ENCODE assay signal across 12 cellular contexts in genomic region chr10:30642856-30643255, GRCh38. TPM values are rescaled to one million over a fixed set of nuclear protein-coding genes. Genes with fewer than 3 reads are reported as not detected.
A peak's percentile ranks its signal among the peaks of the same experiment; 100 is the strongest.
DNase-seq lines count a peak whose midpoint lies in the region; ATAC-seq, FAIRE-seq and TF ChIP-seq lines count a peak whose summit lies in the region.
"Not testable (repeated sequence)": the region's sequence is repeated elsewhere in the genome, so short reads cannot be mapped to it uniquely, and the experiment has no call there.
"Had no signal": no experiment of that assay in that cellular context is flagged by ENCODE, and none has a peak within 500 bp of the region (broad histone marks: within the 10 kb centered on the region; RNA-seq: fewer than 3 reads in every experiment).

No MANE protein-coding gene starts in this region.

- not testable (repeated sequence) for H3K27me3 Mint-ChIP-seq in astrocyte (ENCODE audit: low read depth, unreplicated experiment); glutamatergic neuron (ENCODE audit: unreplicated experiment)

- not testable (repeated sequence) for ATAC-seq in IMR-90 (ENCODE audit: low read depth)
- ATAC-seq in upper lobe of left lung (ENCODE audit: low FRiP score in 2 of 2), result peak in 1 of 2 donors; percentile 27

- not testable (repeated sequence) for H3K9me1 ChIP-seq in IMR-90 (ENCODE audit: insufficient read depth, low read length); keratinocyte (ENCODE audit: control insufficient read depth, extremely low read depth, insufficient read depth, low read length)

- intact Hi-C loops in IMR-90 (cut with micrococcal nuclease), result not testable (repeated sequence)

- not testable (repeated sequence) for H3K36me3 Mint-ChIP-seq in astrocyte (ENCODE audit: low read depth, unreplicated experiment); glutamatergic neuron (ENCODE audit: unreplicated experiment)

- H2AK9ac ChIP-seq in IMR-90 (replicated peaks; ENCODE audit: low read depth, low read length, poor library complexity), result not testable (repeated sequence)

- FAIRE-seq in astrocyte (lab: Jason Lieb, UNC) (peak; percentile 94), keratinocyte (lab: Jason Lieb, UNC) (peak; percentile 44)

- H2BK5ac ChIP-seq in IMR-90 (ENCODE audit: low read depth, low read length, poor library complexity, severe bottlenecking), result not testable (repeated sequence)

- not testable (repeated sequence) for H3K9me3 Mint-ChIP-seq in astrocyte (ENCODE audit: unreplicated experiment); glutamatergic neuron (ENCODE audit: unreplicated experiment)

- not testable (repeated sequence) for H4K91ac ChIP-seq in IMR-90 (ENCODE audit: insufficient read depth, low read depth, low read length)

- dilution Hi-C loops in IMR-90 (cut with HindIII; ENCODE audit: low sequenced_read_pairs, unreplicated experiment); keratinocyte (cut with MboI; ENCODE audit: extremely low pct_ligation_motif_present, low sequenced_read_pairs): not testable (repeated sequence)

- H2AFZ ChIP-seq in ACC112 (ENCODE audit: low read length, unreplicated experiment); IMR-90 (replicated peaks; ENCODE audit: low read length, poor library complexity); astrocyte (ENCODE audit: low read depth, low read length); keratinocyte (ENCODE audit: control insufficient read depth, low read length); osteoblast (ENCODE audit: low read length): not testable (repeated sequence)

- not testable (repeated sequence) for TF ChIP-seq RAD21 in IMR-90 (IDR thresholded peaks at IDR 0.05; ENCODE audit: low read length)

- not testable (repeated sequence) for H2BK15ac ChIP-seq in IMR-90 (ENCODE audit: low read depth, low read length)

- not testable (repeated sequence) for H3K27me3 ChIP-seq in ACC112 (ENCODE audit: insufficient read depth, low read length); IMR-90 (ENCODE audit: control insufficient read depth, insufficient read depth, low read length); astrocyte (ENCODE audit: insufficient read depth, low read length); osteoblast (ENCODE audit: insufficient read depth, low read length); upper lobe of left lung
- peaks cover 23% of the 10 kb centered on the region for H3K27me3 ChIP-seq in keratinocyte (ENCODE audit: control insufficient read depth, extremely low read depth, insufficient read depth, low read length)

- not testable (repeated sequence) for TF ChIP-seq POLR2A in IMR-90 (IDR thresholded peaks at IDR 0.05; ENCODE audit: low read depth, low read length); upper lobe of left lung (IDR thresholded peaks at IDR 0.05)

- not testable (repeated sequence) for TF ChIP-seq CTCF in IMR-90 (conservative IDR thresholded peaks at IDR 0.05; ENCODE audit: low read depth, low read length); astrocyte (IDR thresholded peaks at IDR 0.05; ENCODE audit: insufficient read depth, low read depth, low read length); glutamatergic neuron (IDR thresholded peaks at IDR 0.05; ENCODE audit: partially characterized antibody, unreplicated experiment); keratinocyte (optimal IDR thresholded peaks at IDR 0.05 in 1 of 3, IDR thresholded peaks at IDR 0.05 in 1 of 3, conservative IDR thresholded peaks at IDR 0.05 in 1 of 3; ENCODE audit: extremely low read depth in 1 of 3, insufficient read depth in 2 of 3, low read length in 3 of 3); osteoblast (IDR thresholded peaks at IDR 0.05; ENCODE audit: extremely low read depth, low read depth, low read length); upper lobe of left lung (IDR thresholded peaks at IDR 0.05)

- CTCF ChIA-PET in IMR-90 (lab: Yijun Ruan, JAX), result not testable (repeated sequence)

- H3K9ac ChIP-seq in IMR-90 (ENCODE audit: low read depth, low read length); astrocyte (ENCODE audit: low read length); keratinocyte (ENCODE audit: control insufficient read depth, extremely low read depth, insufficient read depth, low read length): not testable (repeated sequence)

- not testable (repeated sequence) for H3K4me3 ChIP-seq in ACC112 (ENCODE audit: low read depth, low read length); IMR-90 (ENCODE audit: insufficient read depth, low read depth, low read length); astrocyte (ENCODE audit: insufficient read depth, low read depth, low read length); keratinocyte (ENCODE audit: control insufficient read depth in 2 of 3, extremely low read depth in 1 of 3, insufficient read depth in 2 of 3, low read depth in 1 of 3, low read length in 3 of 3); osteoblast (ENCODE audit: insufficient read depth, low read length); upper lobe of left lung

- WGBS in IMR-90 (ENCODE audit: extremely low coverage in 2 of 2, insufficient read length in 1 of 2), 2 experiments, result no CpG with 5 or more reads among the region's 13 CpGs
- 72 to 100% methylated on average over 1 to 10 of the region's 13 CpGs for WGBS in upper lobe of left lung, 2 donors

- H3K27ac Mint-ChIP-seq in astrocyte (ENCODE audit: unreplicated experiment); glutamatergic neuron (ENCODE audit: unreplicated experiment): not testable (repeated sequence)

- H4K8ac ChIP-seq in IMR-90 (ENCODE audit: low read depth in 2 of 2, low read length in 2 of 2), result peak overlapping the region in 1 of 2 experiments; percentile 28; a peak in 1 of 4 replicates

- not testable (repeated sequence) for H3K79me1 ChIP-seq in IMR-90 (ENCODE audit: low read depth in 1 of 2, low read length in 2 of 2)

- H3K4me3 Mint-ChIP-seq in astrocyte (ENCODE audit: unreplicated experiment), result not testable (repeated sequence)
- H3K4me3 Mint-ChIP-seq in glutamatergic neuron (ENCODE audit: unreplicated experiment), result peak overlapping the region; percentile 61

- not testable (repeated sequence) for H3K36me3 ChIP-seq in ACC112 (ENCODE audit: insufficient read depth, low read length); IMR-90 (ENCODE audit: control insufficient read depth, insufficient read depth, low read length); astrocyte (ENCODE audit: insufficient read depth, low read length); keratinocyte (ENCODE audit: control insufficient read depth in 2 of 2, extremely low read depth in 1 of 2, insufficient read depth in 2 of 2, low read length in 2 of 2); osteoblast (ENCODE audit: insufficient read depth, low read length); upper lobe of left lung

- peaks cover 12% of the 10 kb centered on the region for H3K4me1 Mint-ChIP-seq in astrocyte (ENCODE audit: low read depth, unreplicated experiment)
- H3K4me1 Mint-ChIP-seq in glutamatergic neuron (ENCODE audit: low read depth, unreplicated experiment), result peaks cover 34% of the 10 kb centered on the region

- 0 out of 2 replicates have a peak overlapping the region, but pooled peaks have one; percentile 7 for H2AK5ac ChIP-seq in IMR-90 (ENCODE audit: low read depth, low read length)

- H3K18ac ChIP-seq in IMR-90 (ENCODE audit: low read depth, low read length), result not testable (repeated sequence)

- H3K9me3 ChIP-seq in IMR-90 (ENCODE audit: control insufficient read depth, insufficient read depth, low read length); astrocyte (ENCODE audit: insufficient read depth, low read depth, low read length); keratinocyte (ENCODE audit: control insufficient read depth, low read depth, low read length); osteoblast (ENCODE audit: low read depth, low read length); upper lobe of left lung: not testable (repeated sequence)

- BruUV-seq in IMR-90 (replicated peaks; lab: Mats Ljungman, UMichigan), result not testable (repeated sequence)

- not testable (repeated sequence) for H3K14ac ChIP-seq in IMR-90 (replicated peaks; ENCODE audit: low read depth, low read length)

- H2BK120ac ChIP-seq in IMR-90 (ENCODE audit: low read depth, low read length), result not testable (repeated sequence)

- POLR2A ChIA-PET in IMR-90 (lab: Charles Lee; ENCODE audit: unreplicated experiment), result not testable (repeated sequence)

- H3K79me2 ChIP-seq in ACC112 (ENCODE audit: control insufficient read depth, insufficient read depth, low read length, unreplicated experiment); astrocyte (ENCODE audit: insufficient read depth, low read length); keratinocyte (ENCODE audit: control insufficient read depth, insufficient read depth, low read length); osteoblast (ENCODE audit: insufficient read depth, low read length): not testable (repeated sequence)

- H3K4me2 ChIP-seq in IMR-90 (ENCODE audit: low read depth, low read length); astrocyte (ENCODE audit: low read length); keratinocyte (ENCODE audit: control insufficient read depth, extremely low read depth, insufficient read depth, low read depth, low read length); osteoblast (ENCODE audit: insufficient read depth, low read length): not testable (repeated sequence)

- not testable (repeated sequence) for H3K56ac ChIP-seq in IMR-90 (ENCODE audit: extremely low read depth, insufficient read depth, low read length)

- not testable (repeated sequence) for H3K4me1 ChIP-seq in ACC112 (ENCODE audit: control insufficient read depth, insufficient read depth, low read length, unreplicated experiment); IMR-90 (ENCODE audit: control insufficient read depth, insufficient read depth, low read length); keratinocyte (ENCODE audit: control insufficient read depth, extremely low read depth, insufficient read depth, low read length)
- H3K4me1 ChIP-seq in astrocyte (ENCODE audit: insufficient read depth, low read length) (peaks cover 21% of the 10 kb centered on the region), osteoblast (ENCODE audit: insufficient read depth, low read length) (peaks cover 39% of the 10 kb centered on the region), upper lobe of left lung (peaks cover 5 to 34% (median 13%) of the 10 kb centered on the region in 4 donors)

- not testable (repeated sequence) for H3K4ac ChIP-seq in IMR-90 (ENCODE audit: low read depth, low read length)

- not testable (repeated sequence) for DNase-seq in IMR-90; astrocyte (ENCODE audit: low read depth); glutamatergic neuron; keratinocyte (ENCODE audit: low read depth, low spot score); osteoblast (ENCODE audit: insufficient read length, low spot score, missing footprints); upper lobe of left lung

- H4K20me1 ChIP-seq in IMR-90 (ENCODE audit: insufficient read depth, low read length); astrocyte (ENCODE audit: insufficient read depth, low read length); keratinocyte (ENCODE audit: control insufficient read depth, extremely low read depth, insufficient read depth, low read length); osteoblast (ENCODE audit: insufficient read depth, low read length): not testable (repeated sequence)

- H3K23ac ChIP-seq in IMR-90 (ENCODE audit: low read depth, low read length), result not testable (repeated sequence)

- in situ Hi-C loops in IMR-90 (cut with MboI; ENCODE audit: low sequenced_read_pairs), result not testable (repeated sequence)

- not testable (repeated sequence) for H2BK20ac ChIP-seq in IMR-90 (ENCODE audit: low read depth, low read length)

- peak overlapping the region; percentile 65 for H3K27ac ChIP-seq in ACC112 (ENCODE audit: low read depth, low read length)
- not testable (repeated sequence) for H3K27ac ChIP-seq in IMR-90 (ENCODE audit: insufficient read depth, low read length); astrocyte (ENCODE audit: low read depth, low read length); keratinocyte (ENCODE audit: control insufficient read depth, insufficient read depth, low read length)
- H3K27ac ChIP-seq in osteoblast (ENCODE audit: low read depth, low read length), result peak overlapping the region; percentile 61
- peak overlapping the region; percentile 63 to 88 (median 74) for H3K27ac ChIP-seq in upper lobe of left lung

- not testable (repeated sequence) for H4K5ac ChIP-seq in IMR-90 (ENCODE audit: low read depth, low read length)

- not testable (repeated sequence) for TF ChIP-seq EP300 in upper lobe of left lung (IDR thresholded peaks at IDR 0.05)

RNA-seq across cellular contexts. Expression of gene LYZL2, which starts 13.3 kb away (rescaled TPM):
- not detected in 2 replicates for total RNA-seq in IMR-90 (2012; rRNA removed)
- not detected in 2 replicates for polyA plus RNA-seq in IMR-90 (2012; rRNA removed)
- polyA plus RNA-seq in IMR-90 (2012; cell fraction: cytosol; rRNA removed), result not detected in 2 replicates
- not detected in 2 replicates for polyA plus RNA-seq in IMR-90 (2012; cell fraction: nucleus; rRNA removed; ENCODE audit: low replicate concordance)
- total RNA-seq in astrocyte, result not detected in 2 replicates
- total RNA-seq in glutamatergic neuron (ENCODE audit: unreplicated experiment), result not detected
- not detected in 3 replicates for polyA plus RNA-seq in keratinocyte
- polyA plus RNA-seq in keratinocyte (2011; ENCODE audit: low read depth), result not detected
- not detected in 2 replicates for polyA plus RNA-seq in keratinocyte (2011; cell fraction: cytosol; rRNA removed)
- not detected in 2 replicates for polyA plus RNA-seq in keratinocyte (2011; cell fraction: nucleus; rRNA removed)
- polyA plus RNA-seq in keratinocyte (2012; ENCODE audit: low replicate concordance), result not detected in 2 replicates
- not detected in 3 replicates for polyA minus RNA-seq in keratinocyte
- not detected for polyA minus RNA-seq in keratinocyte (2011; cell fraction: cytosol; rRNA and poly(A)+ RNA removed)
- not detected in 2 replicates for polyA minus RNA-seq in keratinocyte (2011; cell fraction: nucleus; rRNA and poly(A)+ RNA removed)
- not detected in 2 replicates for total RNA-seq in osteoblast
- total RNA-seq in upper lobe of left lung, result not detected
- total RNA-seq: CD4-positive, CD25-positive, alpha-beta regulatory T cell; CD8-positive, alpha-beta memory T cell; G401; HT-29 had no signal
- polyA plus RNA-seq: CD4-positive, CD25-positive, alpha-beta regulatory T cell; CD8-positive, alpha-beta memory T cell; IgD-negative memory B cell had no signal
